ENCODE assay signal across 14 cellular contexts in the genomic region with DNA sequence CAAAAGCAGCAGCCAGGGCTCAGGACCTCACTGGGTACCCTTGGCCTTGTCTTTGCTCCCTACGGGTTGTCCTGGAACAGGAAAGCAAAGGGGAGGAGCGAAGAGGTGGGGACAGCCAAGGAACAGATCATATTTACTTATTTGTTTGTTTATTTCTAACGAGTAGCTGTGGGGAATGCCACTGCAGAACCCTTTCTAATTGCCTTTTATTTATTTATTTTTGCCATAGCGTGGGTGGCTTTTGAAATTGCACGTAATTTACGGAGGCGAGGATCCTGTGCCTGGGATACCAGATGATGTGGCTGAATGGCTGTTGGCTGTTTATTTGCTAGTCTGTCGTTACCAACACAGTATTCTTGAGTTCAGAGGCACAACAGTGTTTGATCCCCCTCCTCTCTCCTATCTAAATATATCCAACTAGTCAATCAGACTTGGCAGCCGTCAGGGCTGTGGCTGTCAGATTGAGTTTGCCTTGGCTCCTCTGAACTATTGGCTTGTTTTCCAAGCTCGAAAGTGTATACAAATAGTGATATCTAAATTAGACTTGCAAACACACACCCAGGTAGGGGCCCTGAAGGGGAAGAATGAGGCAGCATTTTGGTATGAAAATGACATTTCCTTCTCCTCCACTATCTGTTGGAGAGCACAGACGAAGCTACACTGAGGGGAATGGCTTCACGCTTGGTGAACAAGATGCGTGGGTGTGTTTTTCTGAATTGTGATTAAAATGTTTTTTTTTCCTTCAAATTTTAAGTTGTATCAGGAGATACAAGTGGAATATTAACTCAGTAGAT.
DNase-seq lines count a peak whose midpoint lies in the region; ATAC-seq and TF ChIP-seq lines count a peak whose summit lies in the region.
"Had no signal": no experiment of that assay in that cellular context is flagged by ENCODE, and none has a peak within 500 bp of the region (broad histone marks: within the 10 kb centered on the region; RNA-seq: fewer than 3 reads in every experiment).

No MANE protein-coding gene starts in this region.

- CTCF ChIA-PET in A673 (lab: Charles Lee) = no interaction called here

- H3K27me3 ChIP-seq in A673 (replicated peaks; ENCODE audit: insufficient read depth, low read depth, low read length, poor library complexity) = no peaks in the 10 kb centered on the region
- H3K27me3 ChIP-seq: esophagus squamous epithelium had no signal

- TF ChIP-seq CTCF in GM12865 (IDR thresholded peaks at IDR 0.05; ENCODE audit: insufficient read depth, low read depth, low read length, missing control alignments) (no peak), neural crest cell (conservative IDR thresholded peaks at IDR 0.05) (no peak), A673 (conservative IDR thresholded peaks at IDR 0.05; ENCODE audit: low read depth, low read length) (no peak)

- H3K4me1 Mint-ChIP-seq in neural crest cell = peaks cover 66% of the 10 kb centered on the region

- H3K9me3 ChIP-seq in A673 (ENCODE audit: low read depth, low read length, poor library complexity, severe bottlenecking) = no peaks in the 10 kb centered on the region
- H3K9me3 ChIP-seq: esophagus squamous epithelium, SK-N-SH had no signal

- intact Hi-C loops in A673 (cut with micrococcal nuclease; ENCODE audit: unreplicated experiment) = no loop called here

- H3K4me1 ChIP-seq in A673 (ENCODE audit: insufficient read depth, low read length, poor library complexity, severe bottlenecking) = peaks cover 33% of the 10 kb centered on the region

- no TSS peak for BruUV-seq in A673 (replicated peaks; lab: Mats Ljungman, UMichigan)

- no peak overlapping the region for H3K4me3 ChIP-seq in GM12865 (ENCODE audit: low read depth, low read length)
- no peak overlapping the region for H3K4me3 ChIP-seq in A673 (ENCODE audit: low read depth, low read length, poor library complexity, severe bottlenecking)
- H3K4me3 ChIP-seq: esophagus squamous epithelium, smooth muscle cell had no signal

- H3K36me3 ChIP-seq in A673 (ENCODE audit: insufficient read depth, low read length, poor library complexity, severe bottlenecking) = no peaks in the 10 kb centered on the region
- H3K36me3 ChIP-seq: esophagus squamous epithelium had no signal

- peak; percentile 39 for DNase-seq in GM12865 (ENCODE audit: low read depth)
- DNase-seq in NCI-H2196 (lab: John Stamatoyannopoulos, UW; ENCODE audit: unreplicated experiment) = peak; percentile 49
- DNase-seq in erythroblast (lab: John Stamatoyannopoulos, UW) = peak; percentile 83
- no peak for DNase-seq in neural crest cell (ENCODE audit: low read depth, low spot score)
- no peak for DNase-seq in mesenteric fat pad (ENCODE audit: low spot score)
- no peak for DNase-seq in NCI-H2227 (lab: John Stamatoyannopoulos, UW; ENCODE audit: unreplicated experiment)
- no peak for DNase-seq in A673 (ENCODE audit: low spot score)
- DNase-seq: DMS79, esophagus squamous epithelium, mammary epithelial cell, SK-N-SH had no signal

- H3K27ac ChIP-seq in A673 (ENCODE audit: low read depth, low read length, poor library complexity, severe bottlenecking) = no peak overlapping the region
- H3K27ac ChIP-seq: esophagus squamous epithelium had no signal

- no peak for TF ChIP-seq POLR2A in erythroblast (IDR thresholded peaks at IDR 0.05; ENCODE audit: low read length)

- peak overlapping the region; percentile 10 for H3K27ac Mint-ChIP-seq in neural crest cell (ENCODE audit: unreplicated experiment)

- H3K36me3 Mint-ChIP-seq in neural crest cell (ENCODE audit: low read depth) = peaks cover 3% of the 10 kb centered on the region

- H3K27me3 Mint-ChIP-seq in neural crest cell (ENCODE audit: low read depth) = no peaks in the 10 kb centered on the region

- POLR2A ChIA-PET in A673 (lab: Charles Lee; ENCODE audit: low non-redundant PET) = no interaction called here

- peaks cover 3% of the 10 kb centered on the region for H3K9me3 Mint-ChIP-seq in neural crest cell

- H3K4me3 Mint-ChIP-seq in neural crest cell = no peak overlapping the region

- no peak for ATAC-seq in HG03280 (IDR thresholded peaks at IDR 0.05; ENCODE audit: unreplicated experiment)
- ATAC-seq: HCT116 had no signal

Comparison
In these comparisons a context has a peak if more than half of its experiments do, and no peak if none do; other contexts are left out.
1. DNase-seq: peak in GM12865 (single experiment), NCI-H2196 (single experiment) and erythroblast (2 of 2); none in neural crest cell (single experiment), mesenteric fat pad (single experiment), NCI-H2227 (single experiment) and A673 (single experiment).